Comparison of ENCODE assay signal across 17 cellular contexts in the genomic region with DNA sequence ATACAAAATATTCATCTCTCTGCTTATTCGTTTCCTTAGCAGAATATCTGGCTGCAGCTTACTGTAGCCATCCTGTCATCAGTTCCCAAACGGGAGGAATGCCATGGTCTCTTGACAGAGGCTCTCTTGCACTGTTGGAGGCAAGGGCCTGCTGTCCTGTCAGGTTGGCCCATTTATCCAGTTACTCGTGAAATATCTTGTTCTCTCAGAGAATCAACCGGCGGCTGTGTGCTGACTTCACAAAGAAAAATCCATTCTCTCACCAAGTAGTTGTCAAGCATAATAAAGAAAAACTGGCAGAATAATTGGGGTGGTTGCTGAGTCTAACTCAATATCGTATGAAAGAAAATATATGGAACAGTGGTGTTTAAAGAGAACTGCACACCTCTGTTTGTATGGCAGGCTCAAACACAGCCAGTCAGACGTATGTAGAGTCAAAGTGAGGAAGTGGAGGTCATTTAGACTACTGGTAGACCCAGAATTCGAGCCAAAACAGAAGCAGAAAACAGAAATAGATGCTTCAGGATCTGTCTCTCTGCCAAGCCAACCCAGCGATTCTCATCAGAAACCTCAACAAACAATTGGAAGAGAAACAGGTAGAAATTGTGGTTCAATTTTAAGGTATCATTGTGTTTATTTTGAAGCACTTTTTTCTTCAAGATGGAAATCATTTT.
DNase-seq lines count a peak whose midpoint lies in the region; ATAC-seq, FAIRE-seq and TF ChIP-seq lines count a peak whose summit lies in the region.
"Had no signal": no experiment of that assay in that cellular context is flagged by ENCODE, and none has a peak within 500 bp of the region (broad histone marks: within the 10 kb centered on the region; RNA-seq: fewer than 3 reads in every experiment).

No MANE protein-coding gene starts in this region.

- POLR2A ChIA-PET in CD8-positive, alpha-beta T cell (lab: Charles Lee) = no interaction called here

- H3K27me3 Mint-ChIP-seq in CD8-positive, alpha-beta T cell (ENCODE audit: low read depth) = peaks cover 10% of the 10 kb centered on the region

- H3K9me3 ChIP-seq in CD8-positive, alpha-beta T cell (ENCODE audit: low read length) = no peaks in the 10 kb centered on the region
- H3K9me3 ChIP-seq in effector memory CD4-positive, alpha-beta T cell (ENCODE audit: control insufficient read depth, low read length) = no peaks in the 10 kb centered on the region
- H3K9me3 ChIP-seq: heart left ventricle had no signal

- FAIRE-seq in GM19239 (lab: Jason Lieb, UNC) = peak; percentile 73
- FAIRE-seq: bronchial epithelial cell, G401.6 had no signal

- no peak overlapping the region for H3K27ac ChIP-seq in CD8-positive, alpha-beta T cell (ENCODE audit: low read depth, low read length)
- H3K27ac ChIP-seq in layer of hippocampus (ENCODE audit: low read depth, low read length) = peak overlapping the region; percentile 69
- H3K27ac ChIP-seq in effector memory CD4-positive, alpha-beta T cell (ENCODE audit: insufficient read depth, low read length, poor library complexity, severe bottlenecking) = no peak overlapping the region

- H3K4me1 ChIP-seq in CD8-positive, alpha-beta T cell (ENCODE audit: insufficient read depth, low read length) = peaks cover 35% of the 10 kb centered on the region
- peaks cover 22% of the 10 kb centered on the region for H3K4me1 ChIP-seq in effector memory CD4-positive, alpha-beta T cell (ENCODE audit: control insufficient read depth, insufficient read depth, low read length, poor library complexity, severe bottlenecking)

- H3K27me3 ChIP-seq in CD8-positive, alpha-beta T cell (ENCODE audit: insufficient read depth, low read length) = no peaks in the 10 kb centered on the region
- H3K27me3 ChIP-seq in layer of hippocampus (ENCODE audit: control insufficient read depth, insufficient read depth, low read length) = no peaks in the 10 kb centered on the region
- H3K27me3 ChIP-seq in effector memory CD4-positive, alpha-beta T cell (replicated peaks; ENCODE audit: control insufficient read depth, insufficient read depth, low read length, poor library complexity, severe bottlenecking) = no peaks in the 10 kb centered on the region

- no peak overlapping the region for H3K4me3 Mint-ChIP-seq in CD8-positive, alpha-beta T cell
- H3K4me3 Mint-ChIP-seq: nephron had no signal

- H3K9me3 Mint-ChIP-seq in CD8-positive, alpha-beta T cell = no peaks in the 10 kb centered on the region

- intact Hi-C loops in CD8-positive, alpha-beta T cell (cut with DNase I, micrococcal nuclease) = loop anchor here in 1 of 2 experiments (5.0 to 10.0 kb wide), 3 partner anchors 43 to 596 kb away; no protein-coding TSS in a partner anchor

- no peaks in the 10 kb centered on the region for H3K36me3 ChIP-seq in CD8-positive, alpha-beta T cell (ENCODE audit: insufficient read depth, low read length)
- H3K36me3 ChIP-seq in effector memory CD4-positive, alpha-beta T cell (ENCODE audit: control insufficient read depth, insufficient read depth, low read length) = no peaks in the 10 kb centered on the region
- H3K36me3 ChIP-seq: heart left ventricle had no signal

- ATAC-seq in CD8-positive, alpha-beta T cell = no peak
- ATAC-seq: left colon, sciatic nerve had no signal

- CTCF ChIA-PET in CD8-positive, alpha-beta T cell (lab: Charles Lee) = interaction anchor here (0.6 to 3.4 kb wide), 4 partner anchors 10 to 469 kb away, joined by 3 to 30 read pairs (median 3); no protein-coding TSS in a partner anchor

- H3K36me3 Mint-ChIP-seq in CD8-positive, alpha-beta T cell = no peaks in the 10 kb centered on the region
- H3K36me3 Mint-ChIP-seq: CD14-positive monocyte had no signal

- H3K27ac Mint-ChIP-seq in CD8-positive, alpha-beta T cell = peak overlapping the region; percentile 28
- H3K27ac Mint-ChIP-seq: nephron had no signal

- H3K4me1 Mint-ChIP-seq in CD8-positive, alpha-beta T cell (ENCODE audit: low read depth) = peaks cover 44% of the 10 kb centered on the region

- TF ChIP-seq CTCF in CD8-positive, alpha-beta T cell (IDR thresholded peaks at IDR 0.05) = no peak

- no peak overlapping the region for H3K4me3 ChIP-seq in CD8-positive, alpha-beta T cell (ENCODE audit: low read depth, low read length)
- H3K4me3 ChIP-seq in effector memory CD4-positive, alpha-beta T cell (ENCODE audit: insufficient read depth, low read depth, low read length, poor library complexity, severe bottlenecking) = no peak overlapping the region
- H3K4me3 ChIP-seq: heart left ventricle had no signal

- DNase-seq in CD8-positive, alpha-beta T cell = no peak
- no peak for DNase-seq in GM19239 (ENCODE audit: insufficient read length, low spot score)
- DNase-seq in RPMI8226 = peak; percentile 92
- no peak for DNase-seq in HuH-7 (ENCODE audit: low spot score)
- no peak for DNase-seq in effector memory CD4-positive, alpha-beta T cell
- DNase-seq in NCI-H446 (lab: John Stamatoyannopoulos, UW) = no peak
- DNase-seq: HCEC 1CT, heart left ventricle, left colon, NCI-H1436 treated with DMSO at 0.1 percent for 48 hours, NCI-H524 treated with DMSO at 0.1 percent for 48 hours had no signal
